Comparison of ENCODE assay signal across 34 cellular contexts in the genomic region with DNA sequence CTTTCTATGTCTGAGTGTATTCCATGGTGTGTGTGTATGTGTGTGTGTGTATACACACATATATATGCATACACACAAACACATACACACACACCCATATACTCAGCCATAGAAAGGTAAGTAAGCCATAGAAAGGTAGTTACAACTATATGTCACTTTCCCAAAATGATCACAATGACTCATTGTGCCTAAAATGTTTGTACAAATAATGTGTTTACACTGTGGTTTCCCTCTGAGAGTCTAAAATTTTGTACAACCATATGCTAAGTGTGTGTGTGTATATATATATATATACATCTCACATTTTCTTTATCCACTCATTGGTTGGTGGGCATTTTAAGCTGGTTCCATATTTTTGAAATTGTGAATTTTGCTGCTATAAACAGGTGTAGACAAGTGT. TPM values are rescaled to one million over a fixed set of nuclear protein-coding genes. Genes with fewer than 3 reads are reported as not detected.
DNase-seq lines count a peak whose midpoint lies in the region; ATAC-seq, FAIRE-seq and TF ChIP-seq lines count a peak whose summit lies in the region.
"Had no signal": no experiment of that assay in that cellular context is flagged by ENCODE, and none has a peak within 500 bp of the region (broad histone marks: within the 10 kb centered on the region; RNA-seq: fewer than 3 reads in every experiment).

No MANE protein-coding gene starts in this region.

- peak overlapping the region; percentile 8; the same call in 1 of the 2 replicates for H3K4me2 ChIP-seq in PC-3 (ENCODE audit: low read length)
- H3K4me2 ChIP-seq: A549; BLaER1; BLaER1 treated with 17β-estradiol and CSF1 and Interleukin-3, amounts not matched to agents 10 nM and 100 nM had no signal

- no peaks in the 10 kb centered on the region for H3F3A ChIP-seq in PC-3 (ENCODE audit: low read length, unreplicated experiment)

- H3K4me3 ChIP-seq in PC-3 (ENCODE audit: low read length) (no peak overlapping the region), mucosa of descending colon (no peak overlapping the region)
- H3K4me3 ChIP-seq: A549; BLaER1; BLaER1 treated with 17β-estradiol and CSF1 and Interleukin-3, amounts not matched to agents 10 nM and 100 nM had no signal

- peak; percentile 32 for DNase-seq in DMS53 (lab: John Stamatoyannopoulos, UW)
- no peak for DNase-seq in DMS53 treated with DMSO at 0.1 percent for 48 hours (lab: John Stamatoyannopoulos, UW; ENCODE audit: unreplicated experiment)
- DNase-seq in PC-3: peak; percentile 74
- DNase-seq in mucosa of descending colon: no peak
- no peak for DNase-seq in RCC 7860 (ENCODE audit: low spot score)
- no peak for DNase-seq in CD1c-positive myeloid dendritic cell (ENCODE audit: extremely low spot score)
- DNase-seq: 8988T; ACHN; AML-193; BE2C; C1 segment of cervical spinal cord; Caco-2; Calu3; CD4-positive, alpha-beta memory T cell; CD4-positive, alpha-beta T cell; CD4-positive, CD25-positive, alpha-beta regulatory T cell; CD8-positive, alpha-beta memory T cell; CD8-positive, alpha-beta T cell; COR-L47; DMS 273 treated with DMSO at 0.1 percent for 48 hours; DMS153; DMS79; DMS79 treated with DMSO at 0.1 percent for 48 hours; DND-41; EL had no signal

- CTCF ChIA-PET in PC-3 (lab: Charles Lee): no interaction called here

- TF ChIP-seq CTCF in PC-3 (conservative IDR thresholded peaks at IDR 0.05; ENCODE audit: low read depth, low read length) (no peak), mucosa of descending colon (IDR thresholded peaks at IDR 0.05) (peak; percentile 9)

- no peaks in the 10 kb centered on the region for H3K79me2 ChIP-seq in PC-3 (ENCODE audit: low read length)

- H4K20me1 ChIP-seq in PC-3 (ENCODE audit: low read length): no peaks in the 10 kb centered on the region
- H4K20me1 ChIP-seq: BLaER1; BLaER1 treated with 17β-estradiol and CSF1 and Interleukin-3, amounts not matched to agents 10 nM and 100 nM had no signal

- FAIRE-seq in RCC 7860 (lab: Jason Lieb, UNC): no peak
- FAIRE-seq: A549, D721Med, G401.6 had no signal

- H3K27ac ChIP-seq in PC-3 (ENCODE audit: low read length): no peak overlapping the region
- H3K27ac ChIP-seq: 22Rv1; A549; BLaER1; BLaER1 treated with 17β-estradiol and CSF1 and Interleukin-3, amounts not matched to agents 10 nM and 100 nM; C4-2B had no signal

- H3K27me3 ChIP-seq in PC-3 (ENCODE audit: low read length): no peaks in the 10 kb centered on the region
- H3K27me3 ChIP-seq: BE2C; BLaER1; BLaER1 treated with 17β-estradiol and CSF1 and Interleukin-3, amounts not matched to agents 10 nM and 100 nM had no signal

- POLR2A ChIA-PET in PC-3 (lab: Charles Lee; ENCODE audit: unreplicated experiment): no interaction called here

- H3K9me2 ChIP-seq in PC-3 (replicated peaks; ENCODE audit: low read length): no peaks in the 10 kb centered on the region

- intact Hi-C loops in PC-3 (cut with micrococcal nuclease): no loop called here
- intact Hi-C loops in mucosa of descending colon (cut with DNase I, micrococcal nuclease): no loop called here

- H3K36me3 ChIP-seq in PC-3 (ENCODE audit: low read depth, low read length) (no peaks in the 10 kb centered on the region), mucosa of descending colon (ENCODE audit: low read depth) (no peaks in the 10 kb centered on the region)
- H3K36me3 ChIP-seq: BE2C; BLaER1; BLaER1 treated with 17β-estradiol and CSF1 and Interleukin-3, amounts not matched to agents 10 nM and 100 nM had no signal

- peak; percentile 87 for ATAC-seq in PC-3
- ATAC-seq in mucosa of descending colon: no peak
- ATAC-seq: A549; CD8-positive, alpha-beta T cell had no signal

- H3K4me1 ChIP-seq in PC-3 (ENCODE audit: insufficient read depth, low read length): peaks cover 14% of the 10 kb centered on the region
- H3K4me1 ChIP-seq in mucosa of descending colon (ENCODE audit: low read depth): no peaks in the 10 kb centered on the region
- H3K4me1 ChIP-seq: A549; BE2C; BLaER1; BLaER1 treated with 17β-estradiol and CSF1 and Interleukin-3, amounts not matched to agents 10 nM and 100 nM had no signal

- no peak overlapping the region for H3K9ac ChIP-seq in PC-3 (ENCODE audit: low read length)
- H3K9ac ChIP-seq: BLaER1; BLaER1 treated with 17β-estradiol and CSF1 and Interleukin-3, amounts not matched to agents 10 nM and 100 nM had no signal

- BruUV-seq in PC-3 (replicated peaks; lab: Mats Ljungman, UMichigan): no TSS peak

- H3K9me3 ChIP-seq in PC-3 (ENCODE audit: low read length) (peaks cover 4% of the 10 kb centered on the region; the same call in 1 of the 2 replicates), mucosa of descending colon (no peaks in the 10 kb centered on the region)
- H3K9me3 ChIP-seq: A549, BE2C had no signal

- no peak overlapping the region for H2AFZ ChIP-seq in PC-3 (ENCODE audit: low read length)

RNA-seq across cellular contexts. Expression of gene CSRNP3, which starts 55.3 kb away (rescaled TPM):
- total RNA-seq in PC-3 (2014; rRNA removed): 2.2 and 8.3 TPM in 2 replicates
- 1 to 10 TPM; 2.0 to 5.2 (median 4.6) TPM for total RNA-seq in mucosa of descending colon
- total RNA-seq: B cell; CD4-positive, alpha-beta memory T cell; CD4-positive, alpha-beta T cell; CD4-positive, CD25-positive, alpha-beta regulatory T cell; CD8-positive, alpha-beta memory T cell; CD8-positive, alpha-beta T cell; G401 had no signal

Comparison
In these comparisons a context has a peak if more than half of its experiments do, and no peak if none do; other contexts are left out.
1. DNase-seq: peak in DMS53 (single experiment) and PC-3 (single experiment); none in DMS53 treated with DMSO at 0.1 percent for 48 hours (single experiment), mucosa of descending colon (0 of 3), RCC 7860 (single experiment) and CD1c-positive myeloid dendritic cell (single experiment).